ENCODE assay signal across 15 cellular contexts in the genomic region with DNA sequence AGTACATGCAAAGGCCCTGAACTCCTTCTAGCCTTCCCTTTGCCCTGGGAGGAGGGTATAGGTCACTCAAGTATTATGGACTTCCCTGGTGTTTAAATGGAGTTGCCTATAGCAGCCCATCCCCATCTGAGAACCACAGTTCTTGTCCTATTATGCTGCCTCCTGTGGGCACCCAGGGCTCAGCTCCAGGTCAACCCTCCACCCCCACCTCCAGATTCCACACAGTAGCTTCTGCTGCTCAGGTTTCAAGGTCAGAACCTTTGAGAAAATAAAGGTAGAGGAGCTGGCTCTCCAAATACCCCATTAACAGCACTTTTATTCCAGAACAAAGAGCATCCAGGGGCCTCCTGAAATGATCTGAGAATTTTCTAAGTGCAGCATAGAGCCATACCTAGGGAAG. TPM values are rescaled to one million over a fixed set of nuclear protein-coding genes. Genes with fewer than 3 reads are reported as not detected.
DNase-seq lines count a peak whose midpoint lies in the region; ATAC-seq and TF ChIP-seq lines count a peak whose summit lies in the region.
"Had no signal": no experiment of that assay in that cellular context is flagged by ENCODE, and none has a peak within 500 bp of the region (broad histone marks: within the 10 kb centered on the region; RNA-seq: fewer than 3 reads in every experiment).

No MANE protein-coding gene starts in this region.

- peaks cover 0 to 8% (median 2%) of the 10 kb centered on the region in 7 donors for H3K9me3 Mint-ChIP-seq in CD4-positive, CD25-positive, alpha-beta regulatory T cell

- TF ChIP-seq CTCF in PC-3 (conservative IDR thresholded peaks at IDR 0.05; ENCODE audit: low read depth, low read length) (0 out of 2 replicates have a peak, but pooled peaks have one; percentile 14), esophagus squamous epithelium (IDR thresholded peaks at IDR 0.05) (no peak), neutrophil (IDR thresholded peaks at IDR 0.05) (no peak)

- no peak overlapping the region for H3K4me2 ChIP-seq in PC-3 (ENCODE audit: low read length)
- H3K4me2 ChIP-seq: BLaER1 had no signal

- H3F3A ChIP-seq in PC-3 (ENCODE audit: low read length, unreplicated experiment) = no peaks in the 10 kb centered on the region

- ATAC-seq in CD4-positive, CD25-positive, alpha-beta regulatory T cell (ENCODE audit: low read depth in 2 of 2) = no peak
- ATAC-seq in PC-3 = peak; percentile 37; the same call in 1 of the 2 replicates
- ATAC-seq in GM21723 (IDR thresholded peaks at IDR 0.05; ENCODE audit: unreplicated experiment) = no peak
- no peak for ATAC-seq in GM18868 (IDR thresholded peaks at IDR 0.05; ENCODE audit: unreplicated experiment)

- no TSS peak for BruUV-seq in PC-3 (replicated peaks; lab: Mats Ljungman, UMichigan)

- H3K9me3 ChIP-seq in CD4-positive, CD25-positive, alpha-beta regulatory T cell (ENCODE audit: control insufficient read depth in 2 of 2, low read length in 2 of 2) = peaks cover 4 to 11% of the 10 kb centered on the region in 2 experiments
- H3K9me3 ChIP-seq in PC-3 (ENCODE audit: low read length) = no peaks in the 10 kb centered on the region
- peaks cover 0 to 7% (median 0%) of the 10 kb centered on the region in 3 donors for H3K9me3 ChIP-seq in esophagus squamous epithelium
- no peaks in the 10 kb centered on the region for H3K9me3 ChIP-seq in neutrophil

- no peak overlapping the region for H3K4me3 ChIP-seq in CD4-positive, CD25-positive, alpha-beta regulatory T cell (ENCODE audit: low read depth, low read length)
- no peak overlapping the region for H3K4me3 ChIP-seq in PC-3 (ENCODE audit: low read length)
- H3K4me3 ChIP-seq in esophagus squamous epithelium = no peak overlapping the region
- no peak overlapping the region for H3K4me3 ChIP-seq in neutrophil (ENCODE audit: low read depth in 1 of 2, low read length in 1 of 2)
- H3K4me3 ChIP-seq: BLaER1 had no signal

- H3K4me1 Mint-ChIP-seq in CD4-positive, CD25-positive, alpha-beta regulatory T cell = peaks cover 4 to 62% (median 6%) of the 10 kb centered on the region in 4 donors

- peaks cover 90% of the 10 kb centered on the region for H4K20me1 ChIP-seq in PC-3 (ENCODE audit: low read length)

- POLR2A ChIA-PET in PC-3 (lab: Charles Lee; ENCODE audit: unreplicated experiment) = no interaction called here

- no peak overlapping the region for H3K9ac ChIP-seq in PC-3 (ENCODE audit: low read length)
- H3K9ac ChIP-seq: BLaER1 had no signal

- H3K79me2 ChIP-seq in PC-3 (ENCODE audit: low read length) = peaks cover 90% of the 10 kb centered on the region

- no peak for DNase-seq in CD4-positive, CD25-positive, alpha-beta regulatory T cell
- no peak for DNase-seq in PC-3
- DNase-seq in esophagus squamous epithelium (lab: John Stamatoyannopoulos, UW) = no peak
- DNase-seq in GDM1 (lab: John Stamatoyannopoulos, UW) = no peak
- no peak for DNase-seq in MV-4-11 (lab: John Stamatoyannopoulos, UW)
- DNase-seq: activated naive CD4-positive, alpha-beta T cell treated with anti-CD3 and anti-CD28 coated beads, Interleukin-2, amount 50 U/mL, for 16 hours; MM.1S; NCI-H2107; SHP77 treated with DMSO at 0.1 percent for 48 hours; stimulated activated CD4-positive, alpha-beta T cell treated with anti-CD3 and anti-CD28 coated beads, Interleukin-1b, Interleukin-23, amount 100 ng/mL, for 48 hours had no signal

- no peaks in the 10 kb centered on the region for H3K4me1 ChIP-seq in CD4-positive, CD25-positive, alpha-beta regulatory T cell (ENCODE audit: control insufficient read depth, insufficient read depth, low read length, poor library complexity, severe bottlenecking)
- H3K4me1 ChIP-seq in PC-3 (ENCODE audit: insufficient read depth, low read length) (no peaks in the 10 kb centered on the region), esophagus squamous epithelium (peaks cover 3 to 44% (median 13%) of the 10 kb centered on the region in 3 donors), neutrophil (ENCODE audit: control insufficient read depth in 1 of 2, insufficient read depth in 1 of 2, low read depth in 1 of 2, low read length in 1 of 2) (peaks cover 59 to 62% of the 10 kb centered on the region in 2 experiments)

- no peak overlapping the region for H2AFZ ChIP-seq in PC-3 (ENCODE audit: low read length)

- no peak for TF ChIP-seq POLR2A in esophagus squamous epithelium (IDR thresholded peaks at IDR 0.05)

- H3K27ac Mint-ChIP-seq in CD4-positive, CD25-positive, alpha-beta regulatory T cell = peak overlapping the region in 2 of 3 donors; percentile 48 to 59

- intact Hi-C loops in PC-3 (cut with micrococcal nuclease) (no loop called here), esophagus squamous epithelium (cut with DNase I) (no loop called here)

- peaks cover 5% of the 10 kb centered on the region for H3K27me3 Mint-ChIP-seq in CD4-positive, CD25-positive, alpha-beta regulatory T cell
- H3K27me3 Mint-ChIP-seq: progenitor cell of endocrine pancreas had no signal

- H3K9me2 ChIP-seq in PC-3 (replicated peaks; ENCODE audit: low read length) = no peaks in the 10 kb centered on the region

- no peak overlapping the region for H3K27ac ChIP-seq in CD4-positive, CD25-positive, alpha-beta regulatory T cell (ENCODE audit: insufficient read depth, low read length, poor library complexity, severe bottlenecking)
- H3K27ac ChIP-seq in PC-3 (ENCODE audit: low read length) (no peak overlapping the region), esophagus squamous epithelium (peak overlapping the region; percentile 45 to 79 (median 68)), neutrophil (peak overlapping the region; percentile 97)
- H3K27ac ChIP-seq: BLaER1 had no signal

- no peaks in the 10 kb centered on the region for H3K27me3 ChIP-seq in CD4-positive, CD25-positive, alpha-beta regulatory T cell (ENCODE audit: control insufficient read depth, insufficient read depth, low read length)
- H3K27me3 ChIP-seq in PC-3 (ENCODE audit: low read length) (no peaks in the 10 kb centered on the region), esophagus squamous epithelium (no peaks in the 10 kb centered on the region), neutrophil (no peaks in the 10 kb centered on the region)
- H3K27me3 ChIP-seq: BLaER1 had no signal

- H3K36me3 Mint-ChIP-seq in CD4-positive, CD25-positive, alpha-beta regulatory T cell = peaks cover 48% of the 10 kb centered on the region

- H3K4me3 Mint-ChIP-seq in CD4-positive, CD25-positive, alpha-beta regulatory T cell = no peak overlapping the region

- CTCF ChIA-PET in PC-3 (lab: Charles Lee) = no interaction called here

- H3K36me3 ChIP-seq in CD4-positive, CD25-positive, alpha-beta regulatory T cell (ENCODE audit: control insufficient read depth, insufficient read depth, low read length) = peaks cover 30% of the 10 kb centered on the region
- peaks cover 91% of the 10 kb centered on the region for H3K36me3 ChIP-seq in PC-3 (ENCODE audit: low read depth, low read length)
- peaks cover 4 to 92% (median 8%) of the 10 kb centered on the region in 3 donors for H3K36me3 ChIP-seq in esophagus squamous epithelium
- peaks cover 73% of the 10 kb centered on the region for H3K36me3 ChIP-seq in neutrophil

RNA-seq across cellular contexts. Expression of gene ACTN1, which starts 57.4 kb away (rescaled TPM):
- total RNA-seq in CD4-positive, CD25-positive, alpha-beta regulatory T cell = 47.5 TPM
- polyA plus RNA-seq in CD4-positive, CD25-positive, alpha-beta regulatory T cell = 10 to 100 TPM; 28.3 to 78.8 (median 51.8) TPM
- total RNA-seq in PC-3 (2014; rRNA removed) (303 and 400 TPM in 2 replicates), esophagus squamous epithelium (100 to 1,000 TPM; 118 to 145 (median 131) TPM)

Comparison
In these comparisons a context has a peak if more than half of its experiments do, and no peak if none do; other contexts are left out.
1. H3K27ac ChIP-seq: peak in esophagus squamous epithelium (4 of 4) and neutrophil (single experiment); none in CD4-positive, CD25-positive, alpha-beta regulatory T cell (single experiment) and PC-3 (single experiment).